2 cellular contexts compared by ENCODE assay signal in genomic region chr21:29052224-29052623, GRCh38.
TF ChIP-seq lines count a peak whose summit lies in the region.

No MANE protein-coding gene starts in this region.

TF ChIP-seq in HEK293, 187 proteins besides CTCF, POLR2A, EP300 and RAD21:
- TF ChIP-seq ZNF792 (tag by site-specific recombination; IDR thresholded peaks at IDR 0.05) (no peak), ZNF19 (tag by site-specific recombination; IDR thresholded peaks at IDR 0.05; ENCODE audit: low read depth) (no peak), RBAK (tag by site-specific recombination; IDR thresholded peaks at IDR 0.05) (no peak), MEIS1 (CRISPR knock-in tag; IDR thresholded peaks at IDR 0.05; ENCODE audit: borderline replicate concordance) (no peak), ZFHX2 (tag by site-specific recombination; conservative IDR thresholded peaks at IDR 0.05) (no peak), ZSCAN5A (tag by site-specific recombination; IDR thresholded peaks at IDR 0.05) (peak; percentile 95; the same call in 1 of the 2 replicates), ZNF518A (tag by site-specific recombination; conservative IDR thresholded peaks at IDR 0.05; ENCODE audit: low read depth) (no peak), PRDM4 (tag by site-specific recombination; IDR thresholded peaks at IDR 0.05) (0 out of 2 replicates have a peak, but pooled peaks have one; percentile 28), ZFP41 (tag by site-specific recombination; IDR thresholded peaks at IDR 0.05; ENCODE audit: borderline replicate concordance) (no peak), KLF8 (tag by site-specific recombination; IDR thresholded peaks at IDR 0.05) (peak; percentile 17; the same call in 1 of the 2 replicates), ZNF202 (tag by site-specific recombination; IDR thresholded peaks at IDR 0.05; ENCODE audit: borderline replicate concordance) (0 out of 2 replicates have a peak, but pooled peaks have one; percentile 15), EGR2 (tag by site-specific recombination; IDR thresholded peaks at IDR 0.05; ENCODE audit: low read depth) (no peak)

TF ChIP-seq in K562, 482 proteins besides CTCF, POLR2A, EP300 and RAD21:
- TF ChIP-seq CBX3 (IDR thresholded peaks at IDR 0.05; ENCODE audit: borderline replicate concordance in 1 of 2, low read length in 2 of 2) (0 out of 3 replicates have a peak, but pooled peaks of 1 of the 2 experiments have one; percentile 23), ZFP36 (IDR thresholded peaks at IDR 0.05; ENCODE audit: low read depth, low read length, partially characterized antibody) (peak; percentile 38), MAZ (CRISPR knock-in tag; conservative IDR thresholded peaks at IDR 0.05 in 1 of 2, IDR thresholded peaks at IDR 0.05 in 1 of 2) (no peak), ZNF431 (CRISPR knock-in tag; IDR thresholded peaks at IDR 0.05) (peak; percentile 98), ZBTB33 (CRISPR knock-in tag; IDR thresholded peaks at IDR 0.05) (0 out of 2 replicates have a peak, but pooled peaks have one; percentile 19), CHAMP1 (IDR thresholded peaks at IDR 0.05) (0 out of 2 replicates have a peak, but pooled peaks have one; percentile 43), SMARCA4 (IDR thresholded peaks at IDR 0.05) (no peak), CC2D1A (IDR thresholded peaks at IDR 0.05) (peak; percentile 71; the same call in 1 of the 2 replicates)
TF ChIP-seq in K562: peak in this region for 6.
